12 cellular contexts compared by ENCODE assay signal in genomic region chr7:43303740-43304241, GRCh38.
DNase-seq lines count a peak whose midpoint lies in the region; ATAC-seq lines count a peak whose summit lies in the region.
"Had no signal": no experiment of that assay in that cellular context is flagged by ENCODE, and none has a peak within 500 bp of the region (broad histone marks: within the 10 kb centered on the region; RNA-seq: fewer than 3 reads in every experiment).

No MANE protein-coding gene starts in this region.

- peak; percentile 75 for DNase-seq in activated effector memory CD4-positive, alpha-beta T cell treated with anti-CD3 and anti-CD28 coated beads, Interleukin-2, amount 50 U/mL, for 16 hours
- DNase-seq in activated effector memory CD4-positive, alpha-beta T cell treated with Interleukin-2 at 50 U/mL for 16 hours, result no peak
- DNase-seq in activated T-cell treated with anti-CD3 and anti-CD28 coated beads for 48 hours (ENCODE audit: low read depth), result peak; percentile 49
- DNase-seq in mesenchymal stem cell, result no peak
- peak; percentile 69 for DNase-seq in stimulated activated naive CD8-positive, alpha-beta T cell treated with anti-CD3 and anti-CD28 coated beads, Interleukin-15, Interleukin-2, amounts not matched to agents 100 U/mL and 50 U/mL, for 24 hours
- DNase-seq in NCI-H526 (lab: John Stamatoyannopoulos, UW), result no peak
- DNase-seq in ACHN, result no peak
- DNase-seq: left lung, T-helper 17 cell had no signal

- H3K36me3 ChIP-seq in mesenchymal stem cell (ENCODE audit: control insufficient read depth in 1 of 2, insufficient read depth in 2 of 2, low read depth in 1 of 2, low read length in 2 of 2), result peaks cover 0 to 3% of the 10 kb centered on the region in 2 experiments
- H3K36me3 ChIP-seq: left lung had no signal

- no peak overlapping the region for H2BK120ac ChIP-seq in mesenchymal stem cell (ENCODE audit: low read depth, low read length)

- H3K18ac ChIP-seq in mesenchymal stem cell (ENCODE audit: low read depth in 1 of 2, low read length in 2 of 2), result no peak overlapping the region

- peak; percentile 58 for ATAC-seq in stimulated activated naive CD8-positive, alpha-beta T cell treated with anti-CD3 and anti-CD28 coated beads, Interleukin-15, Interleukin-2, amounts not matched to agents 100 U/mL and 50 U/mL, for 24 hours
- ATAC-seq in GM18907 (IDR thresholded peaks at IDR 0.05; ENCODE audit: unreplicated experiment), result no peak
- ATAC-seq: foreskin keratinocyte, left lung, T-helper 17 cell had no signal

- H3K79me1 ChIP-seq in mesenchymal stem cell (replicated peaks; ENCODE audit: low read length, poor library complexity, severe bottlenecking), result no peaks in the 10 kb centered on the region

- no peak overlapping the region for H2BK12ac ChIP-seq in mesenchymal stem cell (ENCODE audit: low read length in 2 of 2)

- no peak overlapping the region for H2BK5ac ChIP-seq in mesenchymal stem cell (ENCODE audit: low read depth, low read length, poor library complexity, severe bottlenecking)

- H3K23ac ChIP-seq in mesenchymal stem cell (ENCODE audit: low read length in 2 of 2), result peak overlapping the region in 1 of 2 experiments; percentile 51

- H3K27ac ChIP-seq in mesenchymal stem cell (ENCODE audit: low read length, poor library complexity, severe bottlenecking), result no peak overlapping the region
- H3K27ac ChIP-seq: foreskin keratinocyte, left lung, parathyroid adenoma had no signal

- H2AFZ ChIP-seq in mesenchymal stem cell (ENCODE audit: low read depth, low read length), result no peak overlapping the region
- H2AFZ ChIP-seq: parathyroid adenoma had no signal

- H4K8ac ChIP-seq in mesenchymal stem cell (ENCODE audit: low read length), result no peak overlapping the region

- peaks cover 0 to 23% of the 10 kb centered on the region in 2 experiments for H3K27me3 ChIP-seq in mesenchymal stem cell (ENCODE audit: control insufficient read depth in 1 of 2, insufficient read depth in 1 of 2, low read length in 2 of 2)

- no peak overlapping the region for H3K14ac ChIP-seq in mesenchymal stem cell (ENCODE audit: low read length in 2 of 2)

- H3K4ac ChIP-seq in mesenchymal stem cell (ENCODE audit: low read depth in 1 of 2, low read length in 2 of 2), result no peak overlapping the region

- no peaks in the 10 kb centered on the region for H3K9me3 ChIP-seq in mesenchymal stem cell (ENCODE audit: control insufficient read depth, low read length)
- H3K9me3 ChIP-seq: left lung had no signal

- no peak overlapping the region for H3K9ac ChIP-seq in mesenchymal stem cell (ENCODE audit: low read length)
- H3K9ac ChIP-seq: parathyroid adenoma had no signal

- peak overlapping the region; percentile 3 for H2AK5ac ChIP-seq in mesenchymal stem cell (ENCODE audit: low read length, severe bottlenecking)

- no peak overlapping the region for H2BK15ac ChIP-seq in mesenchymal stem cell (ENCODE audit: low read depth, poor library complexity, severe bottlenecking)

- no peak overlapping the region for H4K91ac ChIP-seq in mesenchymal stem cell (ENCODE audit: low read length)

- 24% methylated on average over 2 of the region's 4 CpGs for WGBS in mesenchymal stem cell

- no peak overlapping the region for H3K4me3 ChIP-seq in mesenchymal stem cell (ENCODE audit: insufficient read depth in 1 of 2, low read depth in 1 of 2, low read length in 2 of 2)
- H3K4me3 ChIP-seq: left lung had no signal

- in situ Hi-C loops in ACHN (cut with HindIII; ENCODE audit: low pct_ligation_motif_present, low pct_unique_long_range_greater_than_20kb, low sequenced_read_pairs), result no loop called here

- H3K4me2 ChIP-seq in mesenchymal stem cell (ENCODE audit: low read length, poor library complexity, severe bottlenecking), result no peak overlapping the region

- H3K4me1 ChIP-seq in mesenchymal stem cell (ENCODE audit: control insufficient read depth, insufficient read depth, low read depth, low read length), result peaks cover 20% of the 10 kb centered on the region
- H3K4me1 ChIP-seq: left lung, parathyroid adenoma had no signal

Comparison
In these comparisons a context has a peak if more than half of its experiments do, and no peak if none do; other contexts are left out.
1. DNase-seq: peak in activated effector memory CD4-positive, alpha-beta T cell treated with anti-CD3 and anti-CD28 coated beads, Interleukin-2, amount 50 U/mL, for 16 hours (single experiment), activated T-cell treated with anti-CD3 and anti-CD28 coated beads for 48 hours (single experiment) and stimulated activated naive CD8-positive, alpha-beta T cell treated with anti-CD3 and anti-CD28 coated beads, Interleukin-15, Interleukin-2, amounts not matched to agents 100 U/mL and 50 U/mL, for 24 hours (single experiment); none in activated effector memory CD4-positive, alpha-beta T cell treated with Interleukin-2 at 50 U/mL for 16 hours (single experiment), mesenchymal stem cell (single experiment), NCI-H526 (0 of 2) and ACHN (single experiment).